Comparison of ENCODE assay signal across 8 cellular contexts in the genomic region with DNA sequence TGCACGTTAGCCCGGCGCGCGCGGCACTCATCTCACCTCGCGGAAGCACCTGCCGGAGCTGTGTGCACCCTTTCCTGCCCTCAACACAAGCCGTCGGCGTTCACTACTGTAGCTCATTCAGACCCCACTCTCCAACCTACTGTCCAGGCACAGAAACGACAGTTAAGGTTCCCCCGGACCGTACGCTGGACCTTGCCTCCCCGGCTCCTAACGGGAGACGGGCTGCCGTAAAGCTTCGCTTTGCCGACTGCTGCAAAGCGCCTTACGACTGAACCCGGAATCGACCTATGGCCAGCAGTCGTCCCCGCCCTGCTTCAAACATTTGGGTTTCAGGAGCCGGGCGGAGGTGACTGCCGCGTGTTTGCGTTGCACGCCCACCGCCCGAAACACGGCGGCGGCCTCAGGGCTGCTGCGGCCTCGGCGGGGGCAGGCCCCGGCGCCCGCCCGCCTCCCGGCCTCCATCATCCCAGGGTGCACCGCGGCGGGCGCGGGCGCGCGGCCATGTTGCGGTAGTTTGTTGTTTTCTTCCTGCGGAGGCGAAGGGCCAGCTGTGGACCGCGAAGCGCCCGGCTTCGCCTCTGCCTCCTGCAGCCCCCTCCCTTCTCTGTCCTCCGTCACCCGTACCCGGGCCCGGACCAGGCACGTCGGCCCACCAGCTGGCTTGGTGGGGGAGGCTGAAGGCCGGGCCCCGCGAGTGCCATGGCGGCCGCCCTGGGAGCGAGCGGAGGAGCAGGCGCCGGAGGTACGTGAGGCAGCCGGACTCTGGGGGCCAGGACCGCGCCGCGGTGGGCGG. TPM values are rescaled to one million over a fixed set of nuclear protein-coding genes. Genes with fewer than 3 reads are reported as not detected.
DNase-seq lines count a peak whose midpoint lies in the region; ATAC-seq, FAIRE-seq and TF ChIP-seq lines count a peak whose summit lies in the region.

A gene with protein sequence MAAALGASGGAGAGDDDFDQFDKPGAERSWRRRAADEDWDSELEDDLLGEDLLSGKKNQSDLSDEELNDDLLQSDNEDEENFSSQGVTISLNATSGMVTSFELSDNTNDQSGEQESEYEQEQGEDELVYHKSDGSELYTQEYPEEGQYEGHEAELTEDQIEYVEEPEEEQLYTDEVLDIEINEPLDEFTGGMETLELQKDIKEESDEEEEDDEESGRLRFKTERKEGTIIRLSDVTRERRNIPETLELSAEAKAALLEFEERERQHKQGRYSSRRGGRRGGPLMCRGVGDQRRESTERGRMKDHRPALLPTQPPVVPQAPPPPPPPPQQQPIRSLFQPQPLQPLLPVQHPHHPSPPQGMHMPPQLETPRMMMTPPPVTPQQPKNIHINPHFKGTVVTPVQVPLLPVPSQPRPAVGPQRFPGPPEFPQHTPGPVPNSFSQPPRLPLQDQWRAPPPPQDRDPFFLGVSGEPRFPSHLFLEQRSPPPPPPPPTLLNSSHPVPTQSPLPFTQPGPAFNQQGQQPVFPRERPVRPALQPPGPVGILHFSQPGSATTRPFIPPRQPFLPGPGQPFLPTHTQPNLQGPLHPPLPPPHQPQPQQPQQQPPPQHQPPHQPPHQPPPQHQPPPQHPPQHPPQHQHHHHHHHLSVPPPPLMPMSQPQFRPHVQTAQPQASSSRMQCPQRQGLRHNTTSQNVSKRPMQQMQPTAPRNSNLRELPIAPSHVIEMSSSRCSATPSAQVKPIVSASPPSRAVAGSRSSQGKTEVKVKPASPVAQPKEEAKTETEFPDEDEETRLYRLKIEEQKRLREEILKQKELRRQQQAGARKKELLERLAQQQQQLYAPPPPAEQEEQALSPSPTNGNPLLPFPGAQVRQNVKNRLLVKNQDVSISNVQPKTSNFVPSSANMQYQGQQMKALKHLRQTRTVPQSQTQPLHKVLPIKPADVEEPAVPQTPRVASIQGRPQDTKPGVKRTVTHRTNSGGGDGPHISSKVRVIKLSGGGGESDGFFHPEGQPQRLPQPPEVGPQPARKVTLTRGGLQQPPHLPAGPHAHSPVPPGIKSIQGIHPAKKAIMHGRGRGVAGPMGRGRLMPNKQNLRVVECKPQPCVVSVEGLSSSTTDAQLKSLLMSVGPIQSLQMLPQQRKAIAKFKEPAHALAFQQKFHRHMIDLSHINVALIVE (plus strand): TSS at position 484 of the 793 bp plus-strand sequence. CDS start 216 bp downstream, at position 700.

- H2BK5ac ChIP-seq in H1 (ENCODE audit: low read depth, low read length) (peak within 1 kb of the TSS; percentile 95), mesenchymal stem cell (ENCODE audit: low read depth, low read length, poor library complexity, severe bottlenecking) (peak within 1 kb of the TSS; percentile 97)

- WGBS in H1 (ENCODE audit: extremely low coverage in 1 of 2, insufficient coverage in 1 of 2, insufficient read length in 1 of 2, insufficient replicate concordance in 2 of 2, low coverage in 1 of 2, low lambda C conversion rate in 2 of 2, missing lambda C conversion rate in 1 of 2), 2 experiments, result 2% methylated on average over 82 of the region's 85 CpGs; no CpG with 5 or more reads in 1 of the 2 experiments
- under 1% methylated on average over 62 of the region's 85 CpGs for WGBS in mesenchymal stem cell

- peak; percentile 88 to 92 for TF ChIP-seq POLR2A in H1 (IDR thresholded peaks at IDR 0.05; ENCODE audit: control extremely low read depth in 1 of 2, low read depth in 2 of 2, low read length in 2 of 2)

- H3K18ac ChIP-seq in H1 (ENCODE audit: extremely low read depth, low read length) (peak within 1 kb of the TSS; percentile 98), mesenchymal stem cell (ENCODE audit: low read depth in 1 of 2, low read length in 2 of 2) (peak within 1 kb of the TSS; percentile 79 to 98)

- no peak for TF ChIP-seq RAD21 in H1 (IDR thresholded peaks at IDR 0.05 in 1 of 2, conservative IDR thresholded peaks at IDR 0.05 in 1 of 2; ENCODE audit: low read depth in 2 of 2, low read length in 2 of 2)

- H3K4me1 ChIP-seq in H1 (replicated peaks in 1 of 4; ENCODE audit: control insufficient read depth in 3 of 4, insufficient read depth in 4 of 4, low read length in 3 of 4) (peaks cover 0 to 5% (median 2%) of the 10 kb centered on the region in 4 experiments; a peak in 3 of 7 replicates), mesenchymal stem cell (ENCODE audit: control insufficient read depth, insufficient read depth, low read depth, low read length) (peaks cover 5% of the 10 kb centered on the region)

- H3K27me3 ChIP-seq in H1 (replicated peaks in 1 of 4; ENCODE audit: control insufficient read depth in 3 of 4, extremely low read depth in 1 of 4, insufficient read depth in 3 of 4, low read length in 3 of 4) (no peaks in the 10 kb centered on the region; a peak in 1 of 7 replicates), mesenchymal stem cell (ENCODE audit: control insufficient read depth in 1 of 2, insufficient read depth in 1 of 2, low read length in 2 of 2) (no peaks in the 10 kb centered on the region)

- DNase-seq in COLO668 (lab: John Stamatoyannopoulos, UW; ENCODE audit: unreplicated experiment) (peak; percentile 83), HS-27A (ENCODE audit: low read depth) (peak; percentile 38), NOMO-1 treated with DMSO at 0.1 percent for 48 hours (lab: John Stamatoyannopoulos, UW; ENCODE audit: unreplicated experiment) (peak; percentile 55), H1 (ENCODE audit: low read depth in 1 of 2, low spot score in 2 of 2) (peak; percentile 36 to 90), mesenchymal stem cell (peak; percentile 87)
- DNase-seq in activated CD8-positive, alpha-beta memory T cell treated with anti-CD3 and anti-CD28 coated beads for 4 hours (ENCODE audit: low read depth in 2 of 2), result peak; percentile 42 to 57
- peak; percentile 59 for DNase-seq in stimulated activated CD8-positive, alpha-beta memory T cell treated with anti-CD3 and anti-CD28 coated beads, Interleukin-12 subunit alpha, Interleukin-12 subunit beta, amount 100 ng/mL, for 24 hours (ENCODE audit: extremely low read depth)

- no peak for TF ChIP-seq CTCF in H1 (IDR thresholded peaks at IDR 0.05; ENCODE audit: control extremely low read depth in 1 of 3, insufficient read depth in 1 of 3, low read depth in 1 of 3, low read length in 3 of 3)

- TF ChIP-seq EP300 in H1 (IDR thresholded peaks at IDR 0.05; ENCODE audit: borderline replicate concordance in 1 of 2, low read depth in 2 of 2, low read length in 2 of 2), result no peak

- H4K8ac ChIP-seq in H1 (ENCODE audit: extremely low read depth, insufficient read depth, low read length), result peak within 1 kb of the TSS; percentile 99
- H4K8ac ChIP-seq in mesenchymal stem cell (ENCODE audit: low read length), result peak within 1 kb of the TSS; percentile 97

- H3K27ac ChIP-seq in H1 (ENCODE audit: low read depth, low read length) (peak within 1 kb of the TSS; percentile 97), mesenchymal stem cell (ENCODE audit: low read length, poor library complexity, severe bottlenecking) (peak within 1 kb of the TSS; percentile 87)

- H3K9ac ChIP-seq in H1 (replicated peaks in 1 of 4; ENCODE audit: extremely low read depth in 1 of 4, low read depth in 3 of 4, low read length in 3 of 4), result peak within 1 kb of the TSS; percentile 93 to 97 (median 96)
- peak within 1 kb of the TSS; percentile 98 for H3K9ac ChIP-seq in mesenchymal stem cell (ENCODE audit: low read length)

- no peak within 1 kb of the TSS for H2BK20ac ChIP-seq in H1 (ENCODE audit: low read length)

- no peak within 1 kb of the TSS for H2BK15ac ChIP-seq in H1 (ENCODE audit: low read length)
- peak within 1 kb of the TSS; percentile 92 for H2BK15ac ChIP-seq in mesenchymal stem cell (ENCODE audit: low read depth, poor library complexity, severe bottlenecking)

- H3K23me2 ChIP-seq in H1 (ENCODE audit: low read depth, low read length), result peaks cover 9% of the 10 kb centered on the region; the same call in 1 of the 2 replicates

- POLR2A ChIA-PET in H1 (lab: Charles Lee; ENCODE audit: partially characterized antibody), result interaction anchor here (0.6 to 1.5 kb wide), 27 partner anchors 9 to 1783 kb away, joined by 3 to 8 read pairs (median 4); no protein-coding TSS in a partner anchor

- H3K23ac ChIP-seq in H1 (ENCODE audit: insufficient read length) (no peak within 1 kb of the TSS), mesenchymal stem cell (ENCODE audit: low read length in 2 of 2) (peak within 1 kb of the TSS; percentile 3 to 71)

- H3K79me1 ChIP-seq in H1 (ENCODE audit: low read depth, low read length), result peaks cover 2% of the 10 kb centered on the region
- H3K79me1 ChIP-seq in mesenchymal stem cell (replicated peaks; ENCODE audit: low read length, poor library complexity, severe bottlenecking), result peaks cover 9% of the 10 kb centered on the region

- CTCF ChIA-PET in H1 (lab: Charles Lee; ENCODE audit: partially characterized antibody), result interaction anchor here (0.5 to 1.1 kb wide), 2 partner anchors 45 to 652 kb away, joined by 3 to 4 read pairs; no protein-coding TSS in a partner anchor

- peak within 1 kb of the TSS; percentile 90 for H2AFZ ChIP-seq in H1 (ENCODE audit: low read length)
- peak within 1 kb of the TSS; percentile 96 for H2AFZ ChIP-seq in mesenchymal stem cell (ENCODE audit: low read depth, low read length)

- FAIRE-seq in H1 (lab: Jason Lieb, UNC), result no peak

- peak within 1 kb of the TSS; percentile 98 for H4K91ac ChIP-seq in H1 (replicated peaks; ENCODE audit: insufficient read length, low read length)
- H4K91ac ChIP-seq in mesenchymal stem cell (ENCODE audit: low read length), result peak within 1 kb of the TSS; percentile 73

- peaks cover 39 to 50% of the 10 kb centered on the region in 2 experiments for H3K79me2 ChIP-seq in H1 (ENCODE audit: control insufficient read depth in 1 of 2, insufficient read depth in 2 of 2, low read length in 2 of 2)

- no peaks in the 10 kb centered on the region for H4K20me1 ChIP-seq in H1 (replicated peaks in 1 of 2; ENCODE audit: control insufficient read depth in 1 of 2, insufficient read depth in 2 of 2, low read length in 2 of 2)

- H3K14ac ChIP-seq in H1 (ENCODE audit: insufficient read length) (no peak within 1 kb of the TSS), mesenchymal stem cell (ENCODE audit: low read length in 2 of 2) (peak within 1 kb of the TSS; percentile 81 to 98)

- peak within 1 kb of the TSS; percentile 87 for H3K56ac ChIP-seq in H1 (replicated peaks; ENCODE audit: insufficient read length, low read depth, low read length)

- H3K36me3 ChIP-seq in H1 (ENCODE audit: control insufficient read depth in 2 of 4, insufficient read depth in 4 of 4, low read length in 3 of 4) (peaks cover 4 to 42% (median 18%) of the 10 kb centered on the region in 4 experiments; a peak in 5 of 8 replicates), mesenchymal stem cell (ENCODE audit: control insufficient read depth in 1 of 2, insufficient read depth in 2 of 2, low read depth in 1 of 2, low read length in 2 of 2) (peaks cover 16 to 53% of the 10 kb centered on the region in 2 experiments)

- H3K4me3 ChIP-seq in H1 (ENCODE audit: extremely low read depth in 1 of 4, insufficient read depth in 2 of 4, low read depth in 3 of 4, low read length in 4 of 4) (peak within 1 kb of the TSS; percentile 82 to 96 (median 92)), mesenchymal stem cell (ENCODE audit: insufficient read depth in 1 of 2, low read depth in 1 of 2, low read length in 2 of 2) (peak within 1 kb of the TSS; percentile 82 to 98)

- H3K4me2 ChIP-seq in H1 (ENCODE audit: insufficient read depth in 1 of 2, low read depth in 2 of 2, low read length in 2 of 2), result peak within 1 kb of the TSS; percentile 90
- H3K4me2 ChIP-seq in mesenchymal stem cell (ENCODE audit: low read length, poor library complexity, severe bottlenecking), result peak within 1 kb of the TSS; percentile 82

- H2AK5ac ChIP-seq in H1 (ENCODE audit: low read depth, low read length) (peak within 1 kb of the TSS; percentile 32; the same call in 1 of the 2 replicates), mesenchymal stem cell (ENCODE audit: low read length, severe bottlenecking) (peak within 1 kb of the TSS; percentile 5)

- H2BK12ac ChIP-seq in H1 (ENCODE audit: low read depth, low read length), result no peak within 1 kb of the TSS; the same call in 1 of the 2 replicates
- H2BK12ac ChIP-seq in mesenchymal stem cell (ENCODE audit: low read length in 2 of 2), result no peak within 1 kb of the TSS

- H2BK120ac ChIP-seq in H1 (replicated peaks; ENCODE audit: low read depth, low read length), result peak within 1 kb of the TSS; percentile 80
- peak within 1 kb of the TSS; percentile 88 for H2BK120ac ChIP-seq in mesenchymal stem cell (ENCODE audit: low read depth, low read length)

- peak; percentile 77 for ATAC-seq in GM19468 (IDR thresholded peaks at IDR 0.05; ENCODE audit: extremely low read depth, unreplicated experiment)

- H3K9me3 ChIP-seq in H1 (ENCODE audit: insufficient read depth in 2 of 2, low read depth in 1 of 2, low read length in 1 of 2), result peaks cover 18 to 26% of the 10 kb centered on the region in 2 experiments
- H3K9me3 ChIP-seq in mesenchymal stem cell (ENCODE audit: control insufficient read depth, low read length), result peaks cover 21% of the 10 kb centered on the region

- H3K4ac ChIP-seq in H1 (replicated peaks; ENCODE audit: insufficient read length, low read depth, low read length), result peak within 1 kb of the TSS; percentile 96
- peak within 1 kb of the TSS; percentile 97 for H3K4ac ChIP-seq in mesenchymal stem cell (ENCODE audit: low read depth in 1 of 2, low read length in 2 of 2)

- H4K5ac ChIP-seq in H1 (ENCODE audit: insufficient read length, low read depth, low read length), result peak within 1 kb of the TSS; percentile 98

RNA-seq across cellular contexts. Expression of the gene that starts here (rescaled TPM):
- 56.5 and 64.6 TPM in 2 replicates for total RNA-seq in H1 (2021; fragmentation: NEBNext Ultra II Directional; extraction: Animal tissue kit (Norgen Biotek cat#: 25700))
- 16.5 and 32.5 TPM in 2 replicates for polyA plus RNA-seq in H1 (2011; rRNA removed)
- 12.2 TPM for polyA plus RNA-seq in H1 (2011; cell fraction: cytosol; rRNA removed)
- polyA plus RNA-seq in H1 (2011; cell fraction: nucleus; rRNA removed), result 46.4 TPM
- 19.6 to 25.6 TPM (median 22.5 TPM) in 4 replicates for polyA plus RNA-seq in H1 (2012, experiment 1 of 2)
- 3.7 TPM for polyA plus RNA-seq in H1 (2012, experiment 2 of 2)
- 38.4 TPM for polyA plus RNA-seq in H1 (2013, experiment 1 of 2)
- 36.8 TPM for polyA plus RNA-seq in H1 (2013, experiment 2 of 2)
- 16.2 and 17.2 TPM in 2 replicates for polyA minus RNA-seq in H1 (2011; rRNA and poly(A)+ RNA removed)
- 19.3 TPM for polyA minus RNA-seq in H1 (2011; cell fraction: cytosol; rRNA and poly(A)+ RNA removed)
- 62.6 TPM for polyA minus RNA-seq in H1 (2011; cell fraction: nucleus; rRNA and poly(A)+ RNA removed)
- 22.3 TPM for polyA plus RNA-seq in mesenchymal stem cell (2013, experiment 1 of 2)
- 20.3 TPM for polyA plus RNA-seq in mesenchymal stem cell (2013, experiment 2 of 2)

Comparison
In these comparisons a context has a peak if more than half of its experiments do, and no peak if none do; other contexts are left out.
1. Peak in every context shown above with its lines: DNase-seq, ATAC-seq, H3K4me3 ChIP-seq and H3K27ac ChIP-seq.